1 cellular context compared by ENCODE assay signal in genomic region chr3:162295323-162295983, GRCh38.
TF ChIP-seq lines count a peak whose summit lies in the region.

No MANE protein-coding gene starts in this region.

TF ChIP-seq in GM23338, 12 proteins besides CTCF, POLR2A, EP300 and RAD21 (continued from another document):
- no peak for TF ChIP-seq ZNF462 (CRISPR knock-in tag; IDR thresholded peaks at IDR 0.05)
- no peak for TF ChIP-seq POLR2AphosphoS5 (IDR thresholded peaks at IDR 0.05; ENCODE audit: low read depth)
- no peak for TF ChIP-seq REST (IDR thresholded peaks at IDR 0.05; ENCODE audit: unreplicated experiment)
- TF ChIP-seq EZH2 (IDR thresholded peaks at IDR 0.05; ENCODE audit: low read depth, unreplicated experiment), result no peak
- TF ChIP-seq ZNF114 (CRISPR knock-in tag; IDR thresholded peaks at IDR 0.05), result no peak
- no peak for TF ChIP-seq CREB1 (CRISPR knock-in tag; IDR thresholded peaks at IDR 0.05; ENCODE audit: low read depth)
- TF ChIP-seq STAT1 (IDR thresholded peaks at IDR 0.05; ENCODE audit: unreplicated experiment), result no peak
